ENCODE assay signal across 8 cellular contexts in the genomic region with DNA sequence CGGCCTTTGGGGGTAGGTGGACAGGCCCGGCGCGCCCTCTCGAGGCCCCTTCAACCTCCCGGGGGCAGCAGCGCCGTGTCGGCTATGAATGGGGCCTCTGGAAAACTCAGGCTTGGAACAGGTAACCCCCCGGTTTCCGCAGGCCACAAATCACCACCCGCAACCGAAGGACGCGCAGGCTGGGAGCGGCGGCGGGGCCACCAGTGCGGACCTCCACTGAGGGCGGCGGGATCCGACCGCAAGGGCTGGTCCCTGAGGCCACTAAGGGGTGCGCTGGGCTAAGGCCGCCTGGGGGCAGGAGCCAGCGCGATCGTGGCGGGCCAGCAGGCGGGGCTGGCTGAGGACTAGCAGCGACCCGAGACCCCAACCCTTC. TPM values are rescaled to one million over a fixed set of nuclear protein-coding genes. Genes with fewer than 3 reads are reported as not detected.
DNase-seq lines count a peak whose midpoint lies in the region; ATAC-seq and TF ChIP-seq lines count a peak whose summit lies in the region.

No MANE protein-coding gene starts in this region.

- TF ChIP-seq CTCF in foreskin fibroblast (IDR thresholded peaks at IDR 0.05; ENCODE audit: low read depth, low read length) = peak; percentile 20

- peak overlapping the region; percentile 98 for H3K27ac Mint-ChIP-seq in activated CD4-positive, alpha-beta memory T cell treated with anti-CD3 and anti-CD28 coated beads for 36 hours

- H3K27me3 Mint-ChIP-seq in activated CD4-positive, alpha-beta memory T cell treated with anti-CD3 and anti-CD28 coated beads for 36 hours = peaks cover 4% of the 10 kb centered on the region

- no peaks in the 10 kb centered on the region for H3K9me3 Mint-ChIP-seq in activated CD4-positive, alpha-beta memory T cell treated with anti-CD3 and anti-CD28 coated beads for 36 hours

- H3K4me1 Mint-ChIP-seq in activated CD4-positive, alpha-beta memory T cell treated with anti-CD3 and anti-CD28 coated beads for 36 hours (ENCODE audit: low read depth) = peaks cover 50% of the 10 kb centered on the region

- peak; percentile 14 for ATAC-seq in GM19452 (IDR thresholded peaks at IDR 0.05; ENCODE audit: unreplicated experiment)
- ATAC-seq in HG03521 (IDR thresholded peaks at IDR 0.05; ENCODE audit: unreplicated experiment) = peak; percentile 1
- no peak for ATAC-seq in GM18520 (IDR thresholded peaks at IDR 0.05; ENCODE audit: unreplicated experiment)

- DNase-seq in EH (ENCODE audit: low read depth) (peak; percentile 69), foreskin fibroblast (peak; percentile 58 to 86), nucleus accumbens (lab: John Stamatoyannopoulos, UW) (peak in 38 of 56 donors; percentile 47 to 86 (median 70)), AG08395 (ENCODE audit: low spot score) (no peak)
- DNase-seq in activated CD4-positive, alpha-beta memory T cell treated with anti-CD3 and anti-CD28 coated beads for 36 hours = peak; percentile 57

- H3K4me3 Mint-ChIP-seq in activated CD4-positive, alpha-beta memory T cell treated with anti-CD3 and anti-CD28 coated beads for 36 hours = peak overlapping the region; percentile 84

- POLR2A ChIA-PET in activated CD4-positive, alpha-beta memory T cell treated with anti-CD3 and anti-CD28 coated beads for 36 hours (lab: Charles Lee) = interaction anchor here (0.6 to 2.3 kb wide), 21 partner anchors 10 to 1432 kb away, joined by 3 to 43 read pairs (median 3); a partner anchor contains a TSS

- CTCF ChIA-PET in activated CD4-positive, alpha-beta memory T cell treated with anti-CD3 and anti-CD28 coated beads for 36 hours (lab: Charles Lee) = interaction anchor here (0.9 to 1.3 kb wide), 7 partner anchors 9 to 203 kb away, joined by 3 to 23 read pairs (median 3); a partner anchor contains a TSS

- H3K36me3 Mint-ChIP-seq in activated CD4-positive, alpha-beta memory T cell treated with anti-CD3 and anti-CD28 coated beads for 36 hours = peaks cover 53% of the 10 kb centered on the region

- peak overlapping the region; percentile 80 to 98 for H3K4me3 ChIP-seq in foreskin fibroblast (ENCODE audit: low read depth in 1 of 2, low read length in 2 of 2)

- intact Hi-C loops in activated CD4-positive, alpha-beta memory T cell treated with anti-CD3 and anti-CD28 coated beads for 36 hours (cut with micrococcal nuclease) = loop anchor here (1.0 to 10.0 kb wide), 4 partner anchors 13 to 275 kb away; a partner anchor contains a TSS

RNA-seq across cellular contexts. Expression of a gene that starts 0.7 kb away (rescaled TPM):
- total RNA-seq in activated CD4-positive, alpha-beta memory T cell treated with anti-CD3 and anti-CD28 coated beads for 36 hours = 100 to 1,000 TPM; 437 to 455 TPM

RNA-seq across cellular contexts. Expression of a gene that starts 12.9 kb away (rescaled TPM):
- 10 to 100 TPM; 65.2 to 67.5 TPM for total RNA-seq in activated CD4-positive, alpha-beta memory T cell treated with anti-CD3 and anti-CD28 coated beads for 36 hours

RNA-seq across cellular contexts. Expression of a gene that starts 17.6 kb away (rescaled TPM):
- total RNA-seq in activated CD4-positive, alpha-beta memory T cell treated with anti-CD3 and anti-CD28 coated beads for 36 hours = 10 to 100 TPM; 40.3 to 43.1 TPM

RNA-seq across cellular contexts. Expression of a gene that starts 50.9 kb away (rescaled TPM):
- under 1 TPM; 0.36 to 0.57 TPM for total RNA-seq in activated CD4-positive, alpha-beta memory T cell treated with anti-CD3 and anti-CD28 coated beads for 36 hours
